12 cellular contexts compared by ENCODE assay signal in the genomic region with DNA sequence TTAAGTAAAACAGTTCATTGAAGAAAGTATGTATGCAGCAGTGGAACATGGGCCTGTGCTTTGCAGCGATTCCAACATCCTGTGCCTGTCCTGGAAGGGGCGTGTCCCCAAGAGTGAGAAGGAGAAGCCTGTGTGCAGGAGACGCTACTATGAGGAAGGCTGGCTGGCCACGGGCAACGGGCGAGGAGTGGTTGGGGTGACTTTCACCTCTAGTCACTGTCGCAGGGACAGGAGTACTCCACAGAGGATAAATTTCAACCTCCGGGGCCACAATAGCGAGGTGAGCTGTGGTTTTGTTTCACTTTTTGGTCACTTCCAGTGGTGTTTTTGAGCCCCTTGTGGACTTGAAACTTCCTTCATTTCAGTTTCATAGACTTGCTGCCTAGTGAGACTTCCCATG. TPM values are rescaled to one million over a fixed set of nuclear protein-coding genes. Genes with fewer than 3 reads are reported as not detected.
DNase-seq lines count a peak whose midpoint lies in the region; ATAC-seq, FAIRE-seq and TF ChIP-seq lines count a peak whose summit lies in the region.
"Had no signal": no experiment of that assay in that cellular context is flagged by ENCODE, and none has a peak within 500 bp of the region (broad histone marks: within the 10 kb centered on the region; RNA-seq: fewer than 3 reads in every experiment).

No MANE protein-coding gene starts in this region.

- H3K27ac ChIP-seq in small intestine (ENCODE audit: low read depth in 1 of 2, low read length in 1 of 2) = no peak overlapping the region
- H3K27ac ChIP-seq: RWPE1 had no signal

- TF ChIP-seq CTCF in GM06990 (IDR thresholded peaks at IDR 0.05; ENCODE audit: insufficient read depth, low read length, poor library complexity, severe bottlenecking) = no peak

- peak; percentile 45 for DNase-seq in GM06990 (ENCODE audit: extremely low read depth, insufficient read length)
- no peak for DNase-seq in activated T-helper 1 cell treated with anti-CD3 and anti-CD28 coated beads, Interleukin-12 subunit alpha, Interleukin-12 subunit beta, Interleukin-2, Interleukin-4 antibody, amounts not matched to agents 30 ng/mL and 10 ng/mL and 1 ng/mL, durations not matched to agents 14 hours and 24 hours and 36 hours (ENCODE audit: low spot score)
- no peak for DNase-seq in NCI-H526 treated with DMSO at 0.1 percent for 48 hours (lab: John Stamatoyannopoulos, UW)
- DNase-seq in NCI-H524 treated with DMSO at 0.1 percent for 48 hours (lab: John Stamatoyannopoulos, UW) = no peak
- DNase-seq in small intestine = no peak
- DNase-seq in sciatic nerve (ENCODE audit: low spot score) = no peak
- DNase-seq: NCI-H1417 treated with DMSO at 0.1 percent for 48 hours; stimulated activated naive CD4-positive, alpha-beta T cell had no signal

- H3K4me1 Mint-ChIP-seq in activated T-helper 1 cell treated with anti-CD3 and anti-CD28 coated beads, Interleukin-12 subunit alpha, Interleukin-12 subunit beta, Interleukin-2, Interleukin-4 antibody, amounts not matched to agents 30 ng/mL and 10 ng/mL and 1 ng/mL, durations not matched to agents 14 hours and 24 hours and 36 hours (ENCODE audit: low read depth) = peaks cover 10% of the 10 kb centered on the region

- no peaks in the 10 kb centered on the region for H3K9me3 Mint-ChIP-seq in activated T-helper 1 cell treated with anti-CD3 and anti-CD28 coated beads, Interleukin-12 subunit alpha, Interleukin-12 subunit beta, Interleukin-2, Interleukin-4 antibody, amounts not matched to agents 30 ng/mL and 10 ng/mL and 1 ng/mL, durations not matched to agents 14 hours and 24 hours and 36 hours

- peaks cover 24% of the 10 kb centered on the region for H3K36me3 Mint-ChIP-seq in activated T-helper 1 cell treated with anti-CD3 and anti-CD28 coated beads, Interleukin-12 subunit alpha, Interleukin-12 subunit beta, Interleukin-2, Interleukin-4 antibody, amounts not matched to agents 30 ng/mL and 10 ng/mL and 1 ng/mL, durations not matched to agents 14 hours and 24 hours and 36 hours (ENCODE audit: low read depth)

- H3K27me3 Mint-ChIP-seq in activated T-helper 1 cell treated with anti-CD3 and anti-CD28 coated beads, Interleukin-12 subunit alpha, Interleukin-12 subunit beta, Interleukin-2, Interleukin-4 antibody, amounts not matched to agents 30 ng/mL and 10 ng/mL and 1 ng/mL, durations not matched to agents 14 hours and 24 hours and 36 hours (ENCODE audit: insufficient read depth) = no peaks in the 10 kb centered on the region

- H3K9me3 ChIP-seq in small intestine (ENCODE audit: control insufficient read depth, low read depth) = no peaks in the 10 kb centered on the region

- no peaks in the 10 kb centered on the region for H3K4me1 ChIP-seq in small intestine (ENCODE audit: control insufficient read depth in 2 of 2, insufficient read depth in 1 of 2, low read depth in 1 of 2, low read length in 1 of 2)

- no peak overlapping the region for H3K27ac Mint-ChIP-seq in activated T-helper 1 cell treated with anti-CD3 and anti-CD28 coated beads, Interleukin-12 subunit alpha, Interleukin-12 subunit beta, Interleukin-2, Interleukin-4 antibody, amounts not matched to agents 30 ng/mL and 10 ng/mL and 1 ng/mL, durations not matched to agents 14 hours and 24 hours and 36 hours

- peak overlapping the region; percentile 42 for H3K4me3 Mint-ChIP-seq in activated T-helper 1 cell treated with anti-CD3 and anti-CD28 coated beads, Interleukin-12 subunit alpha, Interleukin-12 subunit beta, Interleukin-2, Interleukin-4 antibody, amounts not matched to agents 30 ng/mL and 10 ng/mL and 1 ng/mL, durations not matched to agents 14 hours and 24 hours and 36 hours

- H3K27me3 ChIP-seq in GM06990 (replicated peaks; ENCODE audit: control insufficient read depth, insufficient read depth, low read length) (no peaks in the 10 kb centered on the region), small intestine (ENCODE audit: control insufficient read depth in 2 of 2, insufficient read depth in 2 of 2, low read length in 2 of 2) (no peaks in the 10 kb centered on the region)

- H3K4me3 ChIP-seq in GM06990 (replicated peaks; ENCODE audit: low read depth, low read length) (peak overlapping the region; percentile 41), small intestine (ENCODE audit: low read depth in 1 of 2, low read length in 2 of 2) (no peak overlapping the region)

- intact Hi-C loops in activated T-helper 1 cell treated with anti-CD3 and anti-CD28 coated beads, Interleukin-12 subunit alpha, Interleukin-12 subunit beta, Interleukin-2, Interleukin-4 antibody, amounts not matched to agents 30 ng/mL and 10 ng/mL and 1 ng/mL, durations not matched to agents 14 hours and 24 hours and 36 hours (cut with micrococcal nuclease) = no loop called here
- intact Hi-C loops in sciatic nerve (cut with DNase I) = no loop called here

- ATAC-seq in GM19438 (IDR thresholded peaks at IDR 0.05; ENCODE audit: low read depth, unreplicated experiment) (peak; percentile 84), HG03139 (IDR thresholded peaks at IDR 0.05; ENCODE audit: unreplicated experiment) (peak; percentile 77), sciatic nerve (no peak)

- H3K36me3 ChIP-seq in GM06990 (ENCODE audit: control insufficient read depth, insufficient read depth, low read length) (peaks cover 5% of the 10 kb centered on the region), small intestine (ENCODE audit: control insufficient read depth in 2 of 2, insufficient read depth in 2 of 2, low read length in 2 of 2) (peaks cover 3 to 5% of the 10 kb centered on the region in 2 donors)

- 74 to 90% (median 76%) methylated on average over 9 of the region's 9 CpGs for WGBS in small intestine, 3 donors

- no peak for FAIRE-seq in small intestine (lab: Jason Lieb, UNC)
- FAIRE-seq: D721Med had no signal

RNA-seq across cellular contexts. Expression of a gene that starts 1.7 kb away (rescaled TPM):
- 21.9 and 26.5 TPM in 2 replicates for total RNA-seq in activated T-helper 1 cell treated with anti-CD3 and anti-CD28 coated beads, Interleukin-12 subunit alpha, Interleukin-12 subunit beta, Interleukin-2, Interleukin-4 antibody, amounts not matched to agents 30 ng/mL and 10 ng/mL and 1 ng/mL, durations not matched to agents 14 hours and 24 hours and 36 hours
- 10 to 100 TPM in 1 of 3 donors, 1 to 10 TPM in 2; 7.2 to 12.3 (median 9.2) TPM for polyA plus RNA-seq in small intestine
- total RNA-seq in sciatic nerve = 86.1 TPM
